ENCODE assay signal across 11 cellular contexts in genomic region chr1:207754011-207754410, GRCh38. TPM values are rescaled to one million over a fixed set of nuclear protein-coding genes. Genes with fewer than 3 reads are reported as not detected.
DNase-seq lines count a peak whose midpoint lies in the region; ATAC-seq and TF ChIP-seq lines count a peak whose summit lies in the region.
"Had no signal": no experiment of that assay in that cellular context is flagged by ENCODE, and none has a peak within 500 bp of the region (broad histone marks: within the 10 kb centered on the region; RNA-seq: fewer than 3 reads in every experiment).

No MANE protein-coding gene starts in this region.

- H3K27me3 ChIP-seq in right cardiac atrium (ENCODE audit: control insufficient read depth, insufficient read depth) (no peaks in the 10 kb centered on the region), liver (ENCODE audit: control insufficient read depth in 4 of 4, insufficient read depth in 4 of 4, low read length in 3 of 4) (no peaks in the 10 kb centered on the region)

- H3K4me1 ChIP-seq in right cardiac atrium (ENCODE audit: control insufficient read depth, insufficient read depth, low read length), result peaks cover 3% of the 10 kb centered on the region
- H3K4me1 ChIP-seq in liver (ENCODE audit: control insufficient read depth in 4 of 4, insufficient read depth in 4 of 4, low read length in 3 of 4), result peaks cover 5 to 37% (median 28%) of the 10 kb centered on the region in 4 donors
- peaks cover 4% of the 10 kb centered on the region for H3K4me1 ChIP-seq in urinary bladder (ENCODE audit: insufficient read depth)

- in situ Hi-C loops in GM13976 (cut with MboI; ENCODE audit: low sequenced_read_pairs, unreplicated experiment), result no loop called here

- H3K27ac ChIP-seq in right cardiac atrium (ENCODE audit: low read length), result no peak overlapping the region
- no peak overlapping the region for H3K27ac ChIP-seq in liver (ENCODE audit: low read depth in 1 of 2, low read length in 2 of 2)
- H3K27ac ChIP-seq in urinary bladder (ENCODE audit: low read depth), result no peak overlapping the region

- TF ChIP-seq CTCF in liver (IDR thresholded peaks at IDR 0.05; ENCODE audit: low read depth, low read length, missing input control) (no peak), GM13976 (IDR thresholded peaks at IDR 0.05; ENCODE audit: borderline replicate concordance, control extremely low read depth, extremely low read depth, insufficient read depth, missing control alignments) (no peak)

- H3K36me3 ChIP-seq in liver (ENCODE audit: control insufficient read depth in 4 of 4, insufficient read depth in 3 of 4, low read depth in 1 of 4, low read length in 3 of 4) (peaks cover 0 to 13% (median 10%) of the 10 kb centered on the region in 4 donors), urinary bladder (ENCODE audit: insufficient read depth) (peaks cover under 1% of the 10 kb centered on the region)

- H3K4me3 ChIP-seq in right cardiac atrium (ENCODE audit: low read length) (peak overlapping the region; percentile 11), liver (ENCODE audit: low read depth in 1 of 3, low read length in 3 of 3) (peak overlapping the region; percentile 25 to 90 (median 71)), urinary bladder (ENCODE audit: low read depth, low read length) (peak overlapping the region; percentile 9)

- peak overlapping the region; percentile 76 for H3K27ac Mint-ChIP-seq in activated naive CD8-positive, alpha-beta T cell treated with anti-CD3 and anti-CD28 coated beads, Interleukin-2, amount 50 U/mL, for 24 hours
- H3K27ac Mint-ChIP-seq: stimulated activated naive B cell treated with anti-CD40 and anti-IgM and Interleukin-4, amounts not matched to agents 10 μg/mL and 1 μg/mL and 100 μg/mL, for 72 hours had no signal

- H3K4me3 Mint-ChIP-seq in activated naive CD8-positive, alpha-beta T cell treated with anti-CD3 and anti-CD28 coated beads, Interleukin-2, amount 50 U/mL, for 24 hours, result peak overlapping the region; percentile 99

- no peaks in the 10 kb centered on the region for H3K27me3 Mint-ChIP-seq in activated naive CD8-positive, alpha-beta T cell treated with anti-CD3 and anti-CD28 coated beads, Interleukin-2, amount 50 U/mL, for 24 hours
- H3K27me3 Mint-ChIP-seq: stimulated activated naive B cell treated with anti-CD40 and anti-IgM and Interleukin-4, amounts not matched to agents 10 μg/mL and 1 μg/mL and 100 μg/mL, for 72 hours had no signal

- ATAC-seq in right cardiac atrium (no peak), GM21381 (IDR thresholded peaks at IDR 0.05; ENCODE audit: unreplicated experiment) (no peak), GM21786 (IDR thresholded peaks at IDR 0.05; ENCODE audit: unreplicated experiment) (no peak)
- no peak for ATAC-seq in activated naive CD8-positive, alpha-beta T cell treated with anti-CD3 and anti-CD28 coated beads, Interleukin-2, amount 50 U/mL, for 24 hours
- ATAC-seq: activated CD4-positive, CD25-positive, alpha-beta regulatory T cell treated with anti-CD3 and anti-CD28 coated beads, Interleukin-2, amount 50 U/mL, for 24 hours; stimulated activated naive B cell treated with anti-CD40 and anti-IgM and Interleukin-4, amounts not matched to agents 10 μg/mL and 1 μg/mL and 100 μg/mL, for 72 hours had no signal

- TF ChIP-seq RAD21 in liver (IDR thresholded peaks at IDR 0.05), result no peak

- peaks cover 21% of the 10 kb centered on the region for H3K36me3 Mint-ChIP-seq in activated naive CD8-positive, alpha-beta T cell treated with anti-CD3 and anti-CD28 coated beads, Interleukin-2, amount 50 U/mL, for 24 hours (ENCODE audit: low read depth)

- WGBS in right cardiac atrium, result 56% methylated on average over 4 of the region's 4 CpGs
- 28% methylated on average over 4 of the region's 4 CpGs for WGBS in liver
- WGBS in urinary bladder, result 56% methylated on average over 4 of the region's 4 CpGs

- DNase-seq in right cardiac atrium (peak in 1 of 3 donors; percentile 34), cardiac septum (ENCODE audit: low spot score) (no peak), GM13976 (ENCODE audit: low spot score) (no peak)
- no peak for DNase-seq in activated naive CD8-positive, alpha-beta T cell treated with anti-CD3 and anti-CD28 coated beads, Interleukin-2, amount 50 U/mL, for 24 hours
- DNase-seq: COR-L47; stimulated activated naive B cell treated with anti-CD40 and anti-IgM and Interleukin-4, amounts not matched to agents 10 μg/mL and 1 μg/mL and 100 μg/mL, for 72 hours had no signal

- H3K9me3 ChIP-seq in right cardiac atrium (ENCODE audit: control insufficient read depth, low read length), result no peaks in the 10 kb centered on the region
- H3K9me3 ChIP-seq in liver (ENCODE audit: control insufficient read depth in 4 of 4, low read length in 3 of 4), result no peaks in the 10 kb centered on the region

- intact Hi-C loops in right cardiac atrium (cut with DNase I), result no loop called here
- intact Hi-C loops in cardiac septum (cut with DNase I), result loop anchor here (5.0 kb wide), 1 partner anchor 53 kb away; no protein-coding TSS in a partner anchor

- no peaks in the 10 kb centered on the region for H3K9me3 Mint-ChIP-seq in activated naive CD8-positive, alpha-beta T cell treated with anti-CD3 and anti-CD28 coated beads, Interleukin-2, amount 50 U/mL, for 24 hours

- peaks cover 62% of the 10 kb centered on the region for H3K4me1 Mint-ChIP-seq in activated naive CD8-positive, alpha-beta T cell treated with anti-CD3 and anti-CD28 coated beads, Interleukin-2, amount 50 U/mL, for 24 hours

- H3K9ac ChIP-seq in liver (ENCODE audit: low read depth in 1 of 2, low read length in 2 of 2), result peak overlapping the region in 1 of 2 donors; percentile 69

TF ChIP-seq in liver, 16 proteins besides CTCF, POLR2A, EP300 and RAD21:
- no peak for TF ChIP-seq ZBTB33 (IDR thresholded peaks at IDR 0.05)
- TF ChIP-seq TAF1 (conservative IDR thresholded peaks at IDR 0.05), result no peak
- TF ChIP-seq YY1 (IDR thresholded peaks at IDR 0.05), result no peak

RNA-seq across cellular contexts. Expression of gene CD46, which starts 2.2 kb away (rescaled TPM):
- total RNA-seq in right cardiac atrium, result 10 to 100 TPM; 81.7 to 94.2 (median 86.4) TPM
- 56.3 TPM for polyA plus RNA-seq in right cardiac atrium
- 83.6 TPM for total RNA-seq in cardiac septum
- total RNA-seq in liver, result 100 to 1,000 TPM; 118 to 123 TPM
- 100 to 1,000 TPM in 1 of 2 donors, 10 to 100 TPM in 1; 71.3 to 177 TPM for polyA plus RNA-seq in liver
- 314 TPM for total RNA-seq in urinary bladder
- 97.9 TPM for polyA plus RNA-seq in urinary bladder

Comparison
In these comparisons a context has a peak if more than half of its experiments do, and no peak if none do; other contexts are left out.
1. H3K4me3 ChIP-seq: peak in every context shown above with its lines; median percentile 71 in liver; 11 in right cardiac atrium; 9 in urinary bladder.